9 cellular contexts compared by ENCODE assay signal in genomic region chr2:216777637-216778273, GRCh38.
A peak's percentile ranks its signal among the peaks of the same experiment; 100 is the strongest.
DNase-seq lines count a peak whose midpoint lies in the region; ATAC-seq, FAIRE-seq and TF ChIP-seq lines count a peak whose summit lies in the region.
"Had no signal": no experiment of that assay in that cellular context is flagged by ENCODE, and none has a peak within 500 bp of the region (broad histone marks: within the 10 kb centered on the region; RNA-seq: fewer than 3 reads in every experiment).

No MANE protein-coding gene starts in this region.

- H3K36me3 Mint-ChIP-seq in WTC11 = no peaks in the 10 kb centered on the region

- no peak overlapping the region for H3K27ac ChIP-seq in DND-41 (ENCODE audit: low read length)
- no peak overlapping the region for H3K27ac ChIP-seq in hepatocyte
- H3K27ac ChIP-seq in suprapubic skin = no peak overlapping the region
- H3K27ac ChIP-seq in vagina = no peak overlapping the region

- no peaks in the 10 kb centered on the region for H3K9me3 Mint-ChIP-seq in WTC11

- peak; percentile 92 for FAIRE-seq in GM19239 (lab: Jason Lieb, UNC)

- H3K4me3 Mint-ChIP-seq in WTC11 = no peak overlapping the region
- H3K4me3 Mint-ChIP-seq: dendritic cell treated with granulocyte-macrophage colony-stimulating factor and Interleukin-4, amounts not matched to agents 40 ng/mL and 50 ng/mL, for 4 days had no signal

- no peak overlapping the region for H2AFZ ChIP-seq in DND-41 (ENCODE audit: low read depth, low read length)
- no peak overlapping the region for H2AFZ ChIP-seq in hepatocyte

- intact Hi-C loops in vagina (cut with DNase I) = loop anchor here (5.0 kb wide), 1 partner anchor 65 kb away; no protein-coding TSS in a partner anchor

- H3K4me3 ChIP-seq in DND-41 (ENCODE audit: low read depth in 1 of 2, low read length in 2 of 2) = no peak overlapping the region
- H3K4me3 ChIP-seq in hepatocyte = no peak overlapping the region
- H3K4me3 ChIP-seq in suprapubic skin = no peak overlapping the region
- H3K4me3 ChIP-seq in vagina = no peak overlapping the region

- ATAC-seq in DND-41 (ENCODE audit: insufficient read depth, low read depth) (peak; percentile 97), HG03108 (IDR thresholded peaks at IDR 0.05; ENCODE audit: unreplicated experiment) (peak; percentile 95), WTC11 (peak; percentile 99)

- no peak overlapping the region for H3K4me2 ChIP-seq in DND-41 (ENCODE audit: insufficient read depth, low read length)
- H3K4me2 ChIP-seq in hepatocyte = no peak overlapping the region

- TF ChIP-seq EP300 in suprapubic skin (IDR thresholded peaks at IDR 0.05) = no peak

- peak; percentile 59 for DNase-seq in DND-41
- DNase-seq in GM19239 (ENCODE audit: insufficient read length, low spot score) = peak; percentile 52
- peak; percentile 72 for DNase-seq in NCI-H2196 (lab: John Stamatoyannopoulos, UW; ENCODE audit: unreplicated experiment)
- peak; percentile 66 for DNase-seq in WTC11 (ENCODE audit: low spot score)
- peak; percentile 73 for DNase-seq in hepatocyte (ENCODE audit: low spot score)
- DNase-seq in suprapubic skin (ENCODE audit: low spot score in 2 of 2) = no peak
- no peak for DNase-seq in vagina (ENCODE audit: extremely low spot score in 2 of 2)

- 77% methylated on average over 9 of the region's 9 CpGs for WGBS in hepatocyte (ENCODE audit: low lambda C conversion rate, missing lambda C conversion rate)
- 80% methylated on average over 7 of the region's 9 CpGs for WGBS in suprapubic skin

- H3K79me2 ChIP-seq in DND-41 (ENCODE audit: insufficient read depth, low read length) (no peaks in the 10 kb centered on the region), hepatocyte (no peaks in the 10 kb centered on the region)

- H3K27me3 ChIP-seq in DND-41 (ENCODE audit: insufficient read depth, low read length, poor library complexity) (no peaks in the 10 kb centered on the region), hepatocyte (no peaks in the 10 kb centered on the region), suprapubic skin (no peaks in the 10 kb centered on the region), vagina (no peaks in the 10 kb centered on the region)

- TF ChIP-seq CTCF in DND-41 (IDR thresholded peaks at IDR 0.05; ENCODE audit: borderline replicate concordance, extremely low read depth, low read length, poor library complexity, severe bottlenecking) (peak; percentile 84), WTC11 (IDR thresholded peaks at IDR 0.05) (peak; percentile 86), hepatocyte (IDR thresholded peaks at IDR 0.05; ENCODE audit: poor library complexity) (peak; percentile 49), suprapubic skin (IDR thresholded peaks at IDR 0.05) (peak; percentile 37 to 52), vagina (IDR thresholded peaks at IDR 0.05) (peak in 1 of 3 experiments; percentile 16)

- H4K20me1 ChIP-seq in DND-41 (ENCODE audit: insufficient read depth, low read length) (no peaks in the 10 kb centered on the region), hepatocyte (ENCODE audit: insufficient read depth, poor library complexity, severe bottlenecking) (no peaks in the 10 kb centered on the region)

- no peak for TF ChIP-seq POLR2A in suprapubic skin (IDR thresholded peaks at IDR 0.05)
- TF ChIP-seq POLR2A in vagina (IDR thresholded peaks at IDR 0.05) = no peak

- H3K36me3 ChIP-seq in DND-41 (ENCODE audit: insufficient read depth, low read length) = no peaks in the 10 kb centered on the region
- no peaks in the 10 kb centered on the region for H3K36me3 ChIP-seq in hepatocyte (replicated peaks; ENCODE audit: insufficient read depth, low read depth)
- H3K36me3 ChIP-seq in suprapubic skin = no peaks in the 10 kb centered on the region
- H3K36me3 ChIP-seq in vagina = no peaks in the 10 kb centered on the region

- H3K4me1 ChIP-seq in DND-41 (ENCODE audit: insufficient read depth, low read length) = no peaks in the 10 kb centered on the region
- peaks cover 4% of the 10 kb centered on the region for H3K4me1 ChIP-seq in hepatocyte (ENCODE audit: insufficient read depth)
- no peaks in the 10 kb centered on the region for H3K4me1 ChIP-seq in suprapubic skin
- peaks cover 11% of the 10 kb centered on the region for H3K4me1 ChIP-seq in vagina

- H3K9me3 ChIP-seq in DND-41 (ENCODE audit: insufficient read depth, low read length, severe bottlenecking) = no peaks in the 10 kb centered on the region
- no peaks in the 10 kb centered on the region for H3K9me3 ChIP-seq in hepatocyte (ENCODE audit: low read depth)
- H3K9me3 ChIP-seq in suprapubic skin = no peaks in the 10 kb centered on the region
- no peaks in the 10 kb centered on the region for H3K9me3 ChIP-seq in vagina

- POLR2A ChIA-PET in WTC11 (lab: Charles Lee) = no interaction called here

- no peak overlapping the region for H3K9ac ChIP-seq in DND-41 (ENCODE audit: low read depth, low read length)

- no peak overlapping the region; the same call in 1 of the 2 replicates for H3K27ac Mint-ChIP-seq in WTC11
- H3K27ac Mint-ChIP-seq: dendritic cell treated with granulocyte-macrophage colony-stimulating factor and Interleukin-4, amounts not matched to agents 40 ng/mL and 50 ng/mL, for 4 days had no signal

- H3K4me1 Mint-ChIP-seq in WTC11 = peaks cover 25% of the 10 kb centered on the region

- H3K27me3 Mint-ChIP-seq in WTC11 (ENCODE audit: low read depth) = peaks cover 3% of the 10 kb centered on the region; the same call in 1 of the 2 replicates

- H3K9me2 ChIP-seq in hepatocyte (replicated peaks; ENCODE audit: insufficient read depth) = no peaks in the 10 kb centered on the region

- CTCF ChIA-PET in WTC11 (lab: Charles Lee) = no interaction called here

TF ChIP-seq in WTC11, 78 proteins besides CTCF, POLR2A, EP300 and RAD21:
- TF ChIP-seq PREB (CRISPR knock-in tag; IDR thresholded peaks at IDR 0.05; ENCODE audit: borderline replicate concordance) (no peak), MAX (CRISPR knock-in tag; IDR thresholded peaks at IDR 0.05) (0 out of 2 replicates have a peak, but pooled peaks have one; percentile 23), ZNF219 (CRISPR knock-in tag; IDR thresholded peaks at IDR 0.05; ENCODE audit: borderline replicate concordance) (no peak), ZNF416 (CRISPR knock-in tag; IDR thresholded peaks at IDR 0.05) (no peak), ARID4B (CRISPR knock-in tag; IDR thresholded peaks at IDR 0.05; ENCODE audit: borderline replicate concordance) (0 out of 2 replicates have a peak, but pooled peaks have one; percentile 49), PRRX2 (CRISPR knock-in tag; IDR thresholded peaks at IDR 0.05) (no peak), SP1 (CRISPR knock-in tag; conservative IDR thresholded peaks at IDR 0.05) (0 out of 2 replicates have a peak, but pooled peaks have one; percentile 33), E2F4 (CRISPR knock-in tag; IDR thresholded peaks at IDR 0.05; ENCODE audit: borderline replicate concordance, low read depth) (no peak)

Comparison
In these comparisons a context has a peak if more than half of its experiments do, and no peak if none do; other contexts are left out.
1. DNase-seq: peak in DND-41 (single experiment), GM19239 (single experiment), NCI-H2196 (single experiment), WTC11 (single experiment) and hepatocyte (single experiment); none in suprapubic skin (0 of 2) and vagina (0 of 2).
2. Peak in every context shown above with its lines, with median percentiles within 50 percentile points of each other: ATAC-seq.